Comparison of ENCODE assay signal across 15 cellular contexts in the genomic region with DNA sequence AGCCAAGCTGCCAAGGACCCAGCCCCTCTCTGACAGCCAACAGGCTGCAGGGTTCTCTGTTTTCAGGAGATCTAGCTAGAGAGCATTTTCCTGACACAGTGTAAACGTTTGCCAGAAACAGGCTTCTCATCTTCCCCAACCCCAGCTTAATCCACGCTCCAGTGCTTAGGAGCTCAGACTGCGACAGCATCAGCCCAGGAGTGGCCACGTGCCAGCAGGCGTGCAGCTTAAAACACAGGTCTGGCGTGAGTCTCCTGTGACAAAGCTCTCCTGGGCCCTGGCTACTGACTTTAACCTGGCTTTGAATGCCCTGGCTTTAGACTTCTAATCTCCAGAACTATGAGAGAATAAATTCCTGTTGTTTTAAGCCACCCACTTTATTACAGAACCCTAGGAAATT.
DNase-seq lines count a peak whose midpoint lies in the region; ATAC-seq and TF ChIP-seq lines count a peak whose summit lies in the region.
"Had no signal": no experiment of that assay in that cellular context is flagged by ENCODE, and none has a peak within 500 bp of the region (broad histone marks: within the 10 kb centered on the region; RNA-seq: fewer than 3 reads in every experiment).

No MANE protein-coding gene starts in this region.

- DNase-seq in DMS153 (lab: John Stamatoyannopoulos, UW) (peak; percentile 57), NCI-H2081 (lab: John Stamatoyannopoulos, UW) (peak; percentile 77 to 90), astrocyte of the hippocampus (ENCODE audit: low read depth, low spot score) (peak; percentile 81), nephron progenitor cell (peak; percentile 42), activated gamma-delta T cell (lab: John Stamatoyannopoulos, UW) (no peak), RWPE1 (ENCODE audit: low spot score) (no peak)
- DNase-seq: activated T-cell treated with anti-CD3 and anti-CD28 coated beads, Interleukin-2, amount 50 U/mL, for 72 hours; brain microvascular endothelial cell; NCI-H146; SIG-M5; stimulated activated CD8-positive, alpha-beta memory T cell treated with anti-CD3 and anti-CD28 coated beads, Interleukin-4, amount 100 ng/mL, for 48 hours; uterus had no signal

- POLR2A ChIA-PET in RWPE1 (lab: Yijun Ruan, JAX; ENCODE audit: low non-redundant PET) = no interaction called here

- peak overlapping the region; percentile 87 for H3K27ac Mint-ChIP-seq in nephron progenitor cell
- H3K27ac Mint-ChIP-seq in activated T-helper 17 cell treated with anti-CD3 and anti-CD28 coated beads, Interleukin-2, amount 50 U/mL, for 72 hours = no peak overlapping the region
- H3K27ac Mint-ChIP-seq: activated T-cell treated with anti-CD3 and anti-CD28 coated beads, Interleukin-2, amount 50 U/mL, for 72 hours had no signal

- no peak for ATAC-seq in GM21367 (IDR thresholded peaks at IDR 0.05; ENCODE audit: unreplicated experiment)
- no peak for ATAC-seq in activated T-helper 17 cell treated with anti-CD3 and anti-CD28 coated beads, Interleukin-2, amount 50 U/mL, for 72 hours (replicated peaks)
- ATAC-seq: activated CD4-positive, CD25-positive, alpha-beta regulatory T cell treated with anti-CD3 and anti-CD28 coated beads, Interleukin-2, amount 50 U/mL, for 24 hours; activated T-cell treated with anti-CD3 and anti-CD28 coated beads, Interleukin-2, amount 50 U/mL, for 72 hours had no signal

- TF ChIP-seq CTCF in nephron progenitor cell (IDR thresholded peaks at IDR 0.05) (no peak), RWPE1 (conservative IDR thresholded peaks at IDR 0.05; ENCODE audit: low read depth) (no peak)

- no peaks in the 10 kb centered on the region for H3K9me3 Mint-ChIP-seq in nephron progenitor cell
- H3K9me3 Mint-ChIP-seq in activated T-helper 17 cell treated with anti-CD3 and anti-CD28 coated beads, Interleukin-2, amount 50 U/mL, for 72 hours = no peaks in the 10 kb centered on the region

- H3K27me3 Mint-ChIP-seq in nephron progenitor cell (ENCODE audit: low read depth, poor library complexity) = peaks cover 13% of the 10 kb centered on the region
- H3K27me3 Mint-ChIP-seq in activated T-helper 17 cell treated with anti-CD3 and anti-CD28 coated beads, Interleukin-2, amount 50 U/mL, for 72 hours = peaks cover 17% of the 10 kb centered on the region

- H3K36me3 Mint-ChIP-seq in nephron progenitor cell (ENCODE audit: low read depth) = no peaks in the 10 kb centered on the region
- H3K36me3 Mint-ChIP-seq in activated T-helper 17 cell treated with anti-CD3 and anti-CD28 coated beads, Interleukin-2, amount 50 U/mL, for 72 hours (ENCODE audit: low read depth) = no peaks in the 10 kb centered on the region

- H3K27ac ChIP-seq in RWPE1 = no peak overlapping the region
- H3K27ac ChIP-seq: brain microvascular endothelial cell, uterus had no signal

- CTCF ChIA-PET in RWPE1 (lab: Yijun Ruan, JAX) = no interaction called here

- no peak overlapping the region for H3K4me3 Mint-ChIP-seq in nephron progenitor cell
- H3K4me3 Mint-ChIP-seq in activated T-helper 17 cell treated with anti-CD3 and anti-CD28 coated beads, Interleukin-2, amount 50 U/mL, for 72 hours = no peak overlapping the region
- H3K4me3 Mint-ChIP-seq: activated T-cell treated with anti-CD3 and anti-CD28 coated beads, Interleukin-2, amount 50 U/mL, for 72 hours had no signal

- H3K4me1 Mint-ChIP-seq in nephron progenitor cell = peaks cover 24% of the 10 kb centered on the region
- no peaks in the 10 kb centered on the region for H3K4me1 Mint-ChIP-seq in activated T-helper 17 cell treated with anti-CD3 and anti-CD28 coated beads, Interleukin-2, amount 50 U/mL, for 72 hours

Comparison
In these comparisons a context has a peak if more than half of its experiments do, and no peak if none do; other contexts are left out.
1. DNase-seq: peak in DMS153 (single experiment), NCI-H2081 (2 of 2), astrocyte of the hippocampus (single experiment) and nephron progenitor cell (single experiment); none in activated gamma-delta T cell (single experiment) and RWPE1 (single experiment).